14 cellular contexts compared by ENCODE assay signal in the genomic region with DNA sequence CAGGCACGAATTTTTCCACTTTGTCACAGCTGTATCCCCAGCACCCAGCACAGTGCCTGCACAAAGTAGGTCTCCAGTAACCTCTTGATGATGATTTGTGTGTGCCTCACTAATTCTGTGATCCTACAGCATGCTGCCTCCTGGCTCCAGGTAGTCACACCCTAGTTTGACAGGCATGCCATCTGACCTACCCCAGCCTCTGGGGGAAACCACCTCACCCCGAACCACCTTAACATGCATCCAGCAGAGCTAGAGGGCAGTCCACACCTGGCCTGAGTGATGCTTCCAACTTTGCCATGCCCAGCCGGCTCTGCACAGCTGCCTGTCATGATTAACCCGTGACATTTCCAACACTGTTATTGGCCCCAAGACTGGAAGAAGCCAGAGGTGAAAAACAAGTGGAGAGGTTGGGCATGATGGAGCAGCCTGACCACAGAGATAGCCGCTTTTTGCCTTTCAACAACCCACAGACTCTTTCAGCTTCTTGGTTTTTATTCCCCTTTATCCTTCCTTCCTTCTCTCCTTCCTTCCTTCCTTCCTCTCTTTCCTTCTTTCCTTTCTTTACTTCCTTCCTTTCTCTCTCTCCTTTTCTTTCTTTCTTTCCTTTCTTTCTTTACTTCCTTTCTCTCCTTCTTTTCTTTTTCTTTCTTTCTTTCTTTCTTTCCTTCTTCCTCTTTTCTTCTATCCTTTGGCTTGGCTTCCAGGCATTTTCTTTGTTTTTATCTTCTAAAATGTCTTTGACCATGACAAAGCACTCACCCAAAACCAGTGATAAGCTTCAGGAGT.
DNase-seq lines count a peak whose midpoint lies in the region; ATAC-seq and TF ChIP-seq lines count a peak whose summit lies in the region.
"Had no signal": no experiment of that assay in that cellular context is flagged by ENCODE, and none has a peak within 500 bp of the region (broad histone marks: within the 10 kb centered on the region; RNA-seq: fewer than 3 reads in every experiment).

No MANE protein-coding gene starts in this region.

- peaks cover 6% of the 10 kb centered on the region for H3K9me3 Mint-ChIP-seq in endothelial cell (ENCODE audit: unreplicated experiment)
- H3K9me3 Mint-ChIP-seq: CD8-positive, alpha-beta T cell had no signal

- peak overlapping the region in 9 of 11 experiments; percentile 16 to 85 (median 59); a peak in 17 of 22 replicates for H3K4me2 ChIP-seq in BLaER1 treated with 17β-estradiol and CSF1 and Interleukin-3, amounts not matched to agents 10 nM and 100 nM
- H3K4me2 ChIP-seq in HCT116 (ENCODE audit: low read length) = no peak overlapping the region

- H3K9me2 ChIP-seq in HCT116 (ENCODE audit: insufficient read depth) = no peaks in the 10 kb centered on the region

- H4K20me1 ChIP-seq in BLaER1 treated with 17β-estradiol and CSF1 and Interleukin-3, amounts not matched to agents 10 nM and 100 nM = no peaks in the 10 kb centered on the region
- no peaks in the 10 kb centered on the region for H4K20me1 ChIP-seq in HCT116 (ENCODE audit: insufficient read depth)

- H3K27me3 Mint-ChIP-seq in endothelial cell (ENCODE audit: unreplicated experiment) = peaks cover 4% of the 10 kb centered on the region

- H3K27me3 ChIP-seq in BLaER1 treated with 17β-estradiol and CSF1 and Interleukin-3, amounts not matched to agents 10 nM and 100 nM = no peaks in the 10 kb centered on the region
- H3K27me3 ChIP-seq in HCT116 (ENCODE audit: insufficient read depth, low read length) = peaks cover 14% of the 10 kb centered on the region

- DNase-seq in HCT116 (ENCODE audit: low read depth, low spot score) (no peak), endothelial cell (ENCODE audit: low spot score) (no peak), cerebellum (ENCODE audit: low spot score) (no peak), sciatic nerve (ENCODE audit: low spot score) (no peak)
- DNase-seq: Caco-2; CD8-positive, alpha-beta T cell; DMS79; GOT3 had no signal

- no peak for TF ChIP-seq RAD21 in HCT116 (IDR thresholded peaks at IDR 0.05; ENCODE audit: low read depth)

- no peak overlapping the region for H3K9ac ChIP-seq in BLaER1 treated with 17β-estradiol and CSF1 and Interleukin-3, amounts not matched to agents 10 nM and 100 nM
- no peak overlapping the region for H3K9ac ChIP-seq in HCT116 (ENCODE audit: low read length)

- CTCF ChIA-PET in HCT116 (lab: Charles Lee) = no interaction called here

- BruUV-seq in HCT116 (replicated peaks; lab: Mats Ljungman, UMichigan) = no TSS peak

- no peaks in the 10 kb centered on the region for H3K4me1 Mint-ChIP-seq in endothelial cell (ENCODE audit: unreplicated experiment)
- H3K4me1 Mint-ChIP-seq: B cell, CD14-positive monocyte had no signal

- no peak for TF ChIP-seq POLR2A in HCT116 (IDR thresholded peaks at IDR 0.05; ENCODE audit: borderline replicate concordance, extremely low read depth, insufficient read depth, insufficient read length)

- H3K9me3 ChIP-seq in BLaER1 treated with 17β-estradiol and CSF1 and Interleukin-3, amounts not matched to agents 10 nM and 100 nM (replicated peaks in 1 of 11) = no peaks in the 10 kb centered on the region
- H3K9me3 ChIP-seq in HCT116 (ENCODE audit: control insufficient read depth in 1 of 2, insufficient read depth in 1 of 2, low read depth in 1 of 2, low read length in 2 of 2) = no peaks in the 10 kb centered on the region
- H3K9me3 ChIP-seq: Caco-2 had no signal

- H3K27ac ChIP-seq in BLaER1 treated with 17β-estradiol and CSF1 and Interleukin-3, amounts not matched to agents 10 nM and 100 nM = no peak overlapping the region
- H3K27ac ChIP-seq in HCT116 (ENCODE audit: low read depth, low read length) = no peak overlapping the region
- peak overlapping the region; percentile 89; the same call in 1 of the 2 replicates for H3K27ac ChIP-seq in VCaP

- POLR2A ChIA-PET in HCT116 (lab: Charles Lee) = no interaction called here

- intact Hi-C loops in HCT116 (cut with micrococcal nuclease) = no loop called here
- intact Hi-C loops in sciatic nerve (cut with DNase I) = no loop called here

- peak overlapping the region; percentile 48 for H3K27ac Mint-ChIP-seq in endothelial cell (ENCODE audit: unreplicated experiment)
- H3K27ac Mint-ChIP-seq: B cell; CD8-positive, alpha-beta T cell had no signal

- ATAC-seq in HCT116 (peak; percentile 34; the same call in 1 of the 2 replicates), sciatic nerve (no peak), GM18868 (IDR thresholded peaks at IDR 0.05; ENCODE audit: unreplicated experiment) (no peak)
- ATAC-seq: CD8-positive, alpha-beta T cell; HepG2 had no signal

- no peak for TF ChIP-seq CTCF in HCT116 (IDR thresholded peaks at IDR 0.05 in 2 of 3, conservative IDR thresholded peaks at IDR 0.05 in 1 of 3; ENCODE audit: borderline replicate concordance in 1 of 3, insufficient read depth in 1 of 3, low read depth in 2 of 3, low read length in 2 of 3)
- no peak for TF ChIP-seq CTCF in VCaP (conservative IDR thresholded peaks at IDR 0.05)
- no peak for TF ChIP-seq CTCF in endothelial cell (IDR thresholded peaks at IDR 0.05; ENCODE audit: unreplicated experiment)

- no peak overlapping the region for H3K4me3 Mint-ChIP-seq in endothelial cell (ENCODE audit: unreplicated experiment)
- H3K4me3 Mint-ChIP-seq: B cell; CD14-positive monocyte; CD8-positive, alpha-beta T cell had no signal

- no peaks in the 10 kb centered on the region for H3K36me3 ChIP-seq in BLaER1 treated with 17β-estradiol and CSF1 and Interleukin-3, amounts not matched to agents 10 nM and 100 nM
- H3K36me3 ChIP-seq in HCT116 (ENCODE audit: control insufficient read depth in 1 of 2, insufficient read depth in 2 of 2, low read length in 2 of 2) = no peaks in the 10 kb centered on the region

- RAD21 ChIA-PET in HCT116 (lab: Charles Lee; ENCODE audit: low non-redundant PET in 1 of 2, low total read pairs in 2 of 2, uncharacterized antibody in 2 of 2, unreplicated experiment in 2 of 2) = no interaction called here

- no peak overlapping the region for H2AFZ ChIP-seq in HCT116 (ENCODE audit: low read depth, low read length, poor library complexity, severe bottlenecking)

- no peak overlapping the region for H3K4me3 ChIP-seq in BLaER1 treated with 17β-estradiol and CSF1 and Interleukin-3, amounts not matched to agents 10 nM and 100 nM
- H3K4me3 ChIP-seq in HCT116 (replicated peaks in 1 of 2; ENCODE audit: low read depth in 1 of 2, low read length in 2 of 2) = no peak overlapping the region

- H3K79me2 ChIP-seq in HCT116 (ENCODE audit: insufficient read depth, low read length) = no peaks in the 10 kb centered on the region

- no peaks in the 10 kb centered on the region for H3K36me3 Mint-ChIP-seq in endothelial cell (ENCODE audit: low read depth, unreplicated experiment)
- H3K36me3 Mint-ChIP-seq: CD14-positive monocyte; CD8-positive, alpha-beta T cell had no signal

- peaks cover 0 to 44% (median 35%) of the 10 kb centered on the region in 10 experiments; a peak in 16 of 20 replicates for H3K4me1 ChIP-seq in BLaER1 treated with 17β-estradiol and CSF1 and Interleukin-3, amounts not matched to agents 10 nM and 100 nM
- no peaks in the 10 kb centered on the region for H3K4me1 ChIP-seq in HCT116 (ENCODE audit: control insufficient read depth in 1 of 2, insufficient read depth in 2 of 2, low read length in 2 of 2)
- H3K4me1 ChIP-seq: Caco-2 had no signal

TF ChIP-seq in HCT116, 20 proteins besides CTCF, POLR2A, EP300 and RAD21:
- TF ChIP-seq ZFX (IDR thresholded peaks at IDR 0.05) (no peak), TCF7L2 (IDR thresholded peaks at IDR 0.05; ENCODE audit: borderline replicate concordance, extremely low read depth, insufficient read depth, insufficient read length) (no peak), SIN3A (IDR thresholded peaks at IDR 0.05; ENCODE audit: low read depth) (no peak), POLR2AphosphoS5 (IDR thresholded peaks at IDR 0.05; ENCODE audit: low read depth, low read length) (no peak), FOSL1 (IDR thresholded peaks at IDR 0.05; ENCODE audit: low read depth) (no peak), YY1 (IDR thresholded peaks at IDR 0.05; ENCODE audit: extremely low read depth, insufficient replicate concordance, low read depth, low read length) (no peak), CEBPB (IDR thresholded peaks at IDR 0.05; ENCODE audit: low read depth) (no peak), JUND (IDR thresholded peaks at IDR 0.05) (no peak), CBX3 (IDR thresholded peaks at IDR 0.05; ENCODE audit: low read depth) (no peak), EZH2phosphoT487 (IDR thresholded peaks at IDR 0.05; ENCODE audit: borderline replicate concordance) (no peak), SRF (IDR thresholded peaks at IDR 0.05; ENCODE audit: low read depth) (no peak)
- TF ChIP-seq, protein P1, sequence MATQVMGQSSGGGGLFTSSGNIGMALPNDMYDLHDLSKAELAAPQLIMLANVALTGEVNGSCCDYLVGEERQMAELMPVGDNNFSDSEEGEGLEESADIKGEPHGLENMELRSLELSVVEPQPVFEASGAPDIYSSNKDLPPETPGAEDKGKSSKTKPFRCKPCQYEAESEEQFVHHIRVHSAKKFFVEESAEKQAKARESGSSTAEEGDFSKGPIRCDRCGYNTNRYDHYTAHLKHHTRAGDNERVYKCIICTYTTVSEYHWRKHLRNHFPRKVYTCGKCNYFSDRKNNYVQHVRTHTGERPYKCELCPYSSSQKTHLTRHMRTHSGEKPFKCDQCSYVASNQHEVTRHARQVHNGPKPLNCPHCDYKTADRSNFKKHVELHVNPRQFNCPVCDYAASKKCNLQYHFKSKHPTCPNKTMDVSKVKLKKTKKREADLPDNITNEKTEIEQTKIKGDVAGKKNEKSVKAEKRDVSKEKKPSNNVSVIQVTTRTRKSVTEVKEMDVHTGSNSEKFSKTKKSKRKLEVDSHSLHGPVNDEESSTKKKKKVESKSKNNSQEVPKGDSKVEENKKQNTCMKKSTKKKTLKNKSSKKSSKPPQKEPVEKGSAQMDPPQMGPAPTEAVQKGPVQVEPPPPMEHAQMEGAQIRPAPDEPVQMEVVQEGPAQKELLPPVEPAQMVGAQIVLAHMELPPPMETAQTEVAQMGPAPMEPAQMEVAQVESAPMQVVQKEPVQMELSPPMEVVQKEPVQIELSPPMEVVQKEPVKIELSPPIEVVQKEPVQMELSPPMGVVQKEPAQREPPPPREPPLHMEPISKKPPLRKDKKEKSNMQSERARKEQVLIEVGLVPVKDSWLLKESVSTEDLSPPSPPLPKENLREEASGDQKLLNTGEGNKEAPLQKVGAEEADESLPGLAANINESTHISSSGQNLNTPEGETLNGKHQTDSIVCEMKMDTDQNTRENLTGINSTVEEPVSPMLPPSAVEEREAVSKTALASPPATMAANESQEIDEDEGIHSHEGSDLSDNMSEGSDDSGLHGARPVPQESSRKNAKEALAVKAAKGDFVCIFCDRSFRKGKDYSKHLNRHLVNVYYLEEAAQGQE (IDR thresholded peaks at IDR 0.05; ENCODE audit: low read depth) = no peak
